ENCODE assay signal across 8 cellular contexts in genomic region chr18:12934454-12935071, GRCh38. TPM values are rescaled to one million over a fixed set of nuclear protein-coding genes. Genes with fewer than 3 reads are reported as not detected.
DNase-seq lines count a peak whose midpoint lies in the region; ATAC-seq and TF ChIP-seq lines count a peak whose summit lies in the region.

No MANE protein-coding gene starts in this region.

- no peak overlapping the region for H3K4me3 ChIP-seq in AG09309 (ENCODE audit: control insufficient read depth, low read depth, low read length)

- no peak for ATAC-seq in GM18498 (IDR thresholded peaks at IDR 0.05; ENCODE audit: unreplicated experiment)

- peak; percentile 42 for DNase-seq in AG09309 (ENCODE audit: low read depth)
- peak; percentile 24 for DNase-seq in GOT3 (lab: John Stamatoyannopoulos, UW)
- DNase-seq in NCI-H510A treated with DMSO at 0.1 percent for 48 hours (lab: John Stamatoyannopoulos, UW): peak; percentile 37
- peak; percentile 61 for DNase-seq in activated CD4-positive, alpha-beta T cell treated with anti-CD3 and anti-CD28 coated beads for 24 hours (ENCODE audit: low read depth in 2 of 2)
- peak; percentile 69 for DNase-seq in cerebellum (ENCODE audit: low spot score)
- DNase-seq in left kidney (ENCODE audit: low read depth, low spot score): peak; percentile 94
- DNase-seq in stimulated activated CD4-positive, alpha-beta T cell treated with anti-CD3 and anti-CD28 coated beads, Interleukin-2, amount 100 ng/mL, for 4 hours (ENCODE audit: low read depth): peak; percentile 74

- peak; percentile 94 for TF ChIP-seq CTCF in AG09309 (IDR thresholded peaks at IDR 0.05; ENCODE audit: control insufficient read depth, insufficient read depth, low read depth, low read length, missing control alignments)

RNA-seq across cellular contexts. Expression of gene SEH1L, which starts 13.2 kb away (rescaled TPM):
- 26.6 TPM for total RNA-seq in cerebellum

RNA-seq across cellular contexts. Expression of gene PTPN2, which starts 50.5 kb away (rescaled TPM):
- 30.7 TPM for total RNA-seq in cerebellum

RNA-seq across cellular contexts. Expression of gene CEP192, which starts 56.6 kb away (rescaled TPM):
- total RNA-seq in cerebellum: 49.3 TPM

Comparison
In these comparisons a context has a peak if more than half of its experiments do, and no peak if none do; other contexts are left out.
1. DNase-seq: peak in every context shown above with its lines; median percentile 94 in left kidney; 74 in stimulated activated CD4-positive, alpha-beta T cell treated with anti-CD3 and anti-CD28 coated beads, Interleukin-2, amount 100 ng/mL, for 4 hours; 69 in cerebellum; 61 in activated CD4-positive, alpha-beta T cell treated with anti-CD3 and anti-CD28 coated beads for 24 hours; 42 in AG09309; 37 in NCI-H510A treated with DMSO at 0.1 percent for 48 hours; 24 in GOT3.